In the genomic region with DNA sequence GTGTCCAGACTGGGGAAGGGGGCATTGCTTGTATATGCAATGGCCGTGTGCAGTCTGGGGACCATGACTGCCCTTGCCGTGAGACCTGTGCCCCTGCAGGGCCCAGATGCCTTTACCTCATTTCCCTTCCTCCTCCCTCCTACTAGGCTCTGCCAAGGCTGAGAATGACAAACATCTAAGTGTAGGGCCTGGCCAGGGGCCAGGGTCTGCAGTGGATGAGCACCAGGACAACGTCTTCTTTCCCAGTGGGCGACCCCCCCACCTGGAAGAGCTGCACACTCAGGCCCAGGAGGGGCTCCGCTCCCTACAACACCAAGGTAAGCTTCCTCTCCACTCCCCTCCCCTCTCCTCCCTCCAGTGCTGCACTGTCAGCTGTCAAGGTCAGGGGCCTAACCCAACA, we compare ENCODE assay signal across 14 cellular contexts. TPM values are rescaled to one million over a fixed set of nuclear protein-coding genes. Genes with fewer than 3 reads are reported as not detected.
DNase-seq lines count a peak whose midpoint lies in the region; TF ChIP-seq lines count a peak whose summit lies in the region.
"Had no signal": no experiment of that assay in that cellular context is flagged by ENCODE, and none has a peak within 500 bp of the region (broad histone marks: within the 10 kb centered on the region; RNA-seq: fewer than 3 reads in every experiment).

No MANE protein-coding gene starts in this region.

- H3K27ac ChIP-seq in H9 (ENCODE audit: insufficient read length, low read depth, low read length) (no peak overlapping the region), SK-N-SH (ENCODE audit: low read depth in 2 of 2, low read length in 1 of 2) (no peak overlapping the region; a peak in 1 of 4 replicates), mesendoderm (ENCODE audit: low read depth, low read length) (no peak overlapping the region)

- DNase-seq in H9 = no peak
- DNase-seq in SK-N-SH = no peak
- no peak for DNase-seq in glutamatergic neuron
- DNase-seq in progenitor cell of endocrine pancreas (ENCODE audit: low spot score, unreplicated experiment) = no peak
- DNase-seq in NK-92 treated with Interleukin-12 subunit alpha and Interleukin-12 subunit beta, amount 100 ng/mL, for 24 hours (lab: John Stamatoyannopoulos, UW) = no peak
- DNase-seq in OCI-M2 (lab: John Stamatoyannopoulos, UW; ENCODE audit: unreplicated experiment) = no peak
- DNase-seq in KG1 (lab: John Stamatoyannopoulos, UW) = no peak
- DNase-seq in mesendoderm = no peak
- DNase-seq: activated CD8-positive, alpha-beta T cell treated with anti-CD3 and anti-CD28 coated beads, Interleukin-2, amount 10 ng/mL, durations not matched to agents 7 days and 5 days; anterior cingulate cortex; DND-41; stimulated activated naive B cell treated with anti-CD40 and anti-IgM and Interleukin-4, amounts not matched to agents 10 μg/mL and 1 μg/mL and 100 μg/mL, for 72 hours had no signal

- H3K27ac Mint-ChIP-seq in H9 (peak overlapping the region in 2 of 3 experiments; percentile 20 to 80; a peak in 3 of 7 replicates), glutamatergic neuron (ENCODE audit: unreplicated experiment) (no peak overlapping the region), progenitor cell of endocrine pancreas (peak overlapping the region; percentile 82)
- H3K27ac Mint-ChIP-seq: activated CD8-positive, alpha-beta T cell treated with anti-CD3 and anti-CD28 coated beads, Interleukin-2, amount 10 ng/mL, durations not matched to agents 7 days and 5 days; natural killer cell treated with Interleukin-12 subunit alpha and Interleukin-12 subunit beta and Interleukin-15 and Interleukin-18, amount 100 ng/mL, for 72 hours; stimulated activated naive B cell treated with anti-CD40 and anti-IgM and Interleukin-4, amounts not matched to agents 10 μg/mL and 1 μg/mL and 100 μg/mL, for 72 hours had no signal

- H4K5ac ChIP-seq in H9 (ENCODE audit: insufficient read length, low read depth, low read length) (no peak overlapping the region), mesendoderm (ENCODE audit: low read length) (no peak overlapping the region)

- TF ChIP-seq RAD21 in SK-N-SH (IDR thresholded peaks at IDR 0.05; ENCODE audit: low read length) = no peak

- H2BK5ac ChIP-seq in H9 (ENCODE audit: insufficient read length, low read length) (no peak overlapping the region), mesendoderm (ENCODE audit: low read length) (no peak overlapping the region)

- H4K8ac ChIP-seq in H9 (replicated peaks; ENCODE audit: insufficient read length, low read depth, low read length) = no peak overlapping the region
- no peak overlapping the region for H4K8ac ChIP-seq in mesendoderm (ENCODE audit: low read depth, low read length)

- H2AFZ ChIP-seq in H9 (ENCODE audit: low read length) = no peak overlapping the region
- H2AFZ ChIP-seq in SK-N-SH (ENCODE audit: low read depth) = no peak overlapping the region

- no peak overlapping the region for H2BK120ac ChIP-seq in H9 (ENCODE audit: low read depth, low read length, poor library complexity, severe bottlenecking)
- no peak overlapping the region for H2BK120ac ChIP-seq in mesendoderm (ENCODE audit: low read depth, low read length)

- no peak overlapping the region for H3T11ph ChIP-seq in H9 (ENCODE audit: low read length)

- no peak overlapping the region for H3K9ac ChIP-seq in H9 (ENCODE audit: extremely low read depth, insufficient read length, low read length)
- H3K9ac ChIP-seq in SK-N-SH = no peak overlapping the region
- no peak overlapping the region for H3K9ac ChIP-seq in mesendoderm (ENCODE audit: low read length)
- H3K9ac ChIP-seq: BLaER1 had no signal

- CTCF ChIA-PET in SK-N-SH (lab: Yijun Ruan, JAX) = interaction anchor here (1.0 to 19.0 kb wide), 2 partner anchors 19 to 57 kb away, joined by 4 to 392 read pairs; partner anchors contain the start of gene SYNC

- H3K4me1 Mint-ChIP-seq in H9 = peaks cover 41 to 62% of the 10 kb centered on the region in 2 experiments
- peaks cover 25% of the 10 kb centered on the region for H3K4me1 Mint-ChIP-seq in glutamatergic neuron (ENCODE audit: low read depth, unreplicated experiment)
- H3K4me1 Mint-ChIP-seq in progenitor cell of endocrine pancreas (ENCODE audit: low read depth) = peaks cover 26% of the 10 kb centered on the region
- H3K4me1 Mint-ChIP-seq: stimulated activated naive B cell treated with anti-CD40 and anti-IgM and Interleukin-4, amounts not matched to agents 10 μg/mL and 1 μg/mL and 100 μg/mL, for 72 hours had no signal

- TF ChIP-seq EP300 in SK-N-SH (IDR thresholded peaks at IDR 0.05; ENCODE audit: borderline replicate concordance in 1 of 2, low read depth in 1 of 2, low read length in 1 of 2) = no peak

- H3K36me3 Mint-ChIP-seq in H9 (ENCODE audit: insufficient read depth in 1 of 3, low read depth in 3 of 3) = peaks cover 13 to 49% (median 41%) of the 10 kb centered on the region in 3 experiments
- no peaks in the 10 kb centered on the region for H3K36me3 Mint-ChIP-seq in glutamatergic neuron (ENCODE audit: unreplicated experiment)
- H3K36me3 Mint-ChIP-seq in progenitor cell of endocrine pancreas (ENCODE audit: insufficient read depth) = peaks cover 8% of the 10 kb centered on the region
- H3K36me3 Mint-ChIP-seq: natural killer cell treated with Interleukin-12 subunit alpha and Interleukin-12 subunit beta and Interleukin-15 and Interleukin-18, amount 100 ng/mL, for 72 hours had no signal

- no peak overlapping the region for H3K18ac ChIP-seq in H9 (ENCODE audit: insufficient read length, low read depth, low read length)
- H3K18ac ChIP-seq in mesendoderm (ENCODE audit: low read length) = no peak overlapping the region

- no peak for TF ChIP-seq CTCF in H9 (conservative IDR thresholded peaks at IDR 0.05)
- no peak for TF ChIP-seq CTCF in SK-N-SH (IDR thresholded peaks at IDR 0.05)
- no peak for TF ChIP-seq CTCF in glutamatergic neuron (IDR thresholded peaks at IDR 0.05; ENCODE audit: partially characterized antibody, unreplicated experiment)
- TF ChIP-seq CTCF in progenitor cell of endocrine pancreas (IDR thresholded peaks at IDR 0.05; ENCODE audit: unreplicated experiment) = no peak

- no peak overlapping the region for H4K91ac ChIP-seq in H9 (ENCODE audit: insufficient read length, low read depth, low read length)

- H3K4ac ChIP-seq in H9 (ENCODE audit: low read depth, low read length) = no peak overlapping the region
- no peak overlapping the region for H3K4ac ChIP-seq in mesendoderm (ENCODE audit: low read depth, low read length)

- no peaks in the 10 kb centered on the region for H3K9me2 ChIP-seq in SK-N-SH

- H4K20me1 ChIP-seq in H9 (ENCODE audit: control insufficient read depth, insufficient read depth, insufficient read length) = no peaks in the 10 kb centered on the region
- H4K20me1 ChIP-seq in SK-N-SH (ENCODE audit: insufficient read depth) = no peaks in the 10 kb centered on the region

- H2BK20ac ChIP-seq in H9 (ENCODE audit: low read depth, low read length, poor library complexity, severe bottlenecking) = no peak overlapping the region

- H3K79me2 ChIP-seq in H9 (ENCODE audit: insufficient read depth, low read length) = peaks cover 8% of the 10 kb centered on the region; the same call in 1 of the 2 replicates
- no peaks in the 10 kb centered on the region for H3K79me2 ChIP-seq in SK-N-SH (ENCODE audit: insufficient read depth)
- peaks cover 19% of the 10 kb centered on the region for H3K79me2 ChIP-seq in mesendoderm (ENCODE audit: control insufficient read depth, insufficient read depth, low read length)

- H3K27me3 ChIP-seq in H9 (ENCODE audit: insufficient read depth, low read length) (no peaks in the 10 kb centered on the region), SK-N-SH (ENCODE audit: insufficient read depth) (no peaks in the 10 kb centered on the region), mesendoderm (ENCODE audit: insufficient read depth, low read length, poor library complexity) (no peaks in the 10 kb centered on the region)
- H3K27me3 ChIP-seq: BLaER1 had no signal

- no peak overlapping the region for H3K4me2 ChIP-seq in H9 (ENCODE audit: insufficient read depth, insufficient read length, low read length)
- H3K4me2 ChIP-seq in SK-N-SH = peak overlapping the region; percentile 34; the same call in 1 of the 2 replicates
- no peak overlapping the region for H3K4me2 ChIP-seq in mesendoderm (ENCODE audit: low read length)

- no peak overlapping the region for H3K56ac ChIP-seq in H9 (ENCODE audit: insufficient read length, low read depth, low read length)
- H3K56ac ChIP-seq in mesendoderm (ENCODE audit: low read length) = no peak overlapping the region

- H3K23me2 ChIP-seq in H9 (ENCODE audit: insufficient read length, low read depth, low read length, poor library complexity, severe bottlenecking) = peaks cover 10% of the 10 kb centered on the region

- no peak overlapping the region for H2BK12ac ChIP-seq in H9 (ENCODE audit: insufficient read length, low read depth, low read length)

- H2AK5ac ChIP-seq in H9 (ENCODE audit: insufficient read length, low read length) = no peak overlapping the region
- H2AK5ac ChIP-seq in mesendoderm (ENCODE audit: low read length) = no peak overlapping the region

- no peak overlapping the region for H3K14ac ChIP-seq in H9 (ENCODE audit: insufficient read depth, low read length)

- POLR2A ChIA-PET in SK-N-SH (lab: Yijun Ruan, JAX) = interaction anchor here (0.6 kb wide), 1 partner anchor 55 kb away, joined by 3 read pairs; no protein-coding TSS in a partner anchor

- H3F3A ChIP-seq in SK-N-SH (replicated peaks; ENCODE audit: insufficient read depth) = peaks cover 7% of the 10 kb centered on the region

- no peaks in the 10 kb centered on the region for H3K9me3 ChIP-seq in H9 (ENCODE audit: control insufficient read depth, low read depth, low read length)
- no peaks in the 10 kb centered on the region for H3K9me3 ChIP-seq in SK-N-SH
- H3K9me3 ChIP-seq: BLaER1 had no signal

- H3K36me3 ChIP-seq in SK-N-SH (replicated peaks in 1 of 2; ENCODE audit: control insufficient read depth in 1 of 2, insufficient read depth in 2 of 2, low read length in 1 of 2) = peaks cover 0 to 3% of the 10 kb centered on the region in 2 experiments
- peaks cover 2% of the 10 kb centered on the region for H3K36me3 ChIP-seq in mesendoderm (ENCODE audit: control insufficient read depth, insufficient read depth, low read length)
- H3K36me3 ChIP-seq: BLaER1 had no signal

- H3K4me1 ChIP-seq in H9 (ENCODE audit: insufficient read depth, low read length) (no peaks in the 10 kb centered on the region; the same call in 1 of the 2 replicates), SK-N-SH (ENCODE audit: control insufficient read depth in 1 of 2, insufficient read depth in 2 of 2, low read depth in 1 of 2, low read length in 1 of 2) (peaks cover 14 to 33% of the 10 kb centered on the region in 2 experiments), mesendoderm (ENCODE audit: control insufficient read depth, low read depth, low read length) (peaks cover 18% of the 10 kb centered on the region)

- no CpG with 5 or more reads among the region's 5 CpGs for WGBS in H9 (ENCODE audit: extremely low coverage, insufficient read length, low lambda C conversion rate)
- WGBS in SK-N-SH (ENCODE audit: low lambda C conversion rate) = 36% methylated on average over 5 of the region's 5 CpGs
- WGBS in mesendoderm (ENCODE audit: extremely low coverage, insufficient coverage, low lambda C conversion rate) = no CpG with 5 or more reads among the region's 5 CpGs

- no peak overlapping the region for H3K4me3 ChIP-seq in SK-N-SH (ENCODE audit: low read depth in 2 of 2, low read length in 1 of 2)
- no peak overlapping the region for H3K4me3 ChIP-seq in mesendoderm (ENCODE audit: low read length)
- H3K4me3 ChIP-seq: BLaER1 had no signal

- H2BK15ac ChIP-seq in H9 (ENCODE audit: low read depth, low read length) (no peak overlapping the region), mesendoderm (replicated peaks; ENCODE audit: low read depth) (no peak overlapping the region)

- H3K27me3 Mint-ChIP-seq in H9 (ENCODE audit: low read depth) = no peaks in the 10 kb centered on the region
- no peaks in the 10 kb centered on the region for H3K27me3 Mint-ChIP-seq in glutamatergic neuron (ENCODE audit: unreplicated experiment)
- no peaks in the 10 kb centered on the region for H3K27me3 Mint-ChIP-seq in progenitor cell of endocrine pancreas
- H3K27me3 Mint-ChIP-seq: natural killer cell treated with Interleukin-12 subunit alpha and Interleukin-12 subunit beta and Interleukin-15 and Interleukin-18, amount 100 ng/mL, for 72 hours; stimulated activated naive B cell treated with anti-CD40 and anti-IgM and Interleukin-4, amounts not matched to agents 10 μg/mL and 1 μg/mL and 100 μg/mL, for 72 hours had no signal

- H3K79me1 ChIP-seq in H9 (ENCODE audit: insufficient read depth, low read depth, low read length, poor library complexity, severe bottlenecking) (no peaks in the 10 kb centered on the region), mesendoderm (ENCODE audit: low read length) (peaks cover 10% of the 10 kb centered on the region)

- H3K4me3 Mint-ChIP-seq in H9 = no peak overlapping the region
- H3K4me3 Mint-ChIP-seq in glutamatergic neuron (ENCODE audit: unreplicated experiment) = peak overlapping the region; percentile 85
- no peak overlapping the region for H3K4me3 Mint-ChIP-seq in progenitor cell of endocrine pancreas (ENCODE audit: low read depth)
- H3K4me3 Mint-ChIP-seq: activated CD8-positive, alpha-beta T cell treated with anti-CD3 and anti-CD28 coated beads, Interleukin-2, amount 10 ng/mL, durations not matched to agents 7 days and 5 days; natural killer cell treated with Interleukin-12 subunit alpha and Interleukin-12 subunit beta and Interleukin-15 and Interleukin-18, amount 100 ng/mL, for 72 hours; stimulated activated naive B cell treated with anti-CD40 and anti-IgM and Interleukin-4, amounts not matched to agents 10 μg/mL and 1 μg/mL and 100 μg/mL, for 72 hours had no signal

- H3K23ac ChIP-seq in H9 (ENCODE audit: insufficient read length, low read depth, low read length) (no peak overlapping the region), mesendoderm (ENCODE audit: low read length) (no peak overlapping the region)

- no peaks in the 10 kb centered on the region for H3K9me3 Mint-ChIP-seq in H9
- peaks cover 7% of the 10 kb centered on the region for H3K9me3 Mint-ChIP-seq in glutamatergic neuron (ENCODE audit: unreplicated experiment)
- no peaks in the 10 kb centered on the region for H3K9me3 Mint-ChIP-seq in progenitor cell of endocrine pancreas (ENCODE audit: low read depth)
- H3K9me3 Mint-ChIP-seq: natural killer cell treated with Interleukin-12 subunit alpha and Interleukin-12 subunit beta and Interleukin-15 and Interleukin-18, amount 100 ng/mL, for 72 hours; stimulated activated naive B cell treated with anti-CD40 and anti-IgM and Interleukin-4, amounts not matched to agents 10 μg/mL and 1 μg/mL and 100 μg/mL, for 72 hours had no signal

RNA-seq across cellular contexts. Expression of gene YARS1, which starts 49.5 kb away (rescaled TPM):
- total RNA-seq in H9 (2021) (185 and 194 TPM in 2 replicates), glutamatergic neuron (ENCODE audit: unreplicated experiment) (197 TPM), progenitor cell of endocrine pancreas (101 and 110 TPM in 2 replicates)
- 31.9 and 46.3 TPM in 2 replicates for polyA plus RNA-seq in SK-N-SH (2012; rRNA removed)
- polyA plus RNA-seq in SK-N-SH (2012; cell fraction: cytosol; rRNA removed) = 41.7 and 41.8 TPM in 2 replicates
- polyA plus RNA-seq in SK-N-SH (2012; cell fraction: nucleus; rRNA removed) = 65.5 and 101 TPM in 2 replicates
- polyA plus RNA-seq in mesendoderm (2013, experiment 1 of 2) = 217 TPM
- polyA plus RNA-seq in mesendoderm (2013, experiment 2 of 2) = 220 TPM

RNA-seq across cellular contexts. Expression of gene S100PBP, which starts 49.8 kb away (rescaled TPM):
- total RNA-seq in H9 (2021) (50.1 and 51.4 TPM in 2 replicates), glutamatergic neuron (ENCODE audit: unreplicated experiment) (40.1 TPM), progenitor cell of endocrine pancreas (62.6 and 66.1 TPM in 2 replicates)
- polyA plus RNA-seq in SK-N-SH (2012; rRNA removed) = 13.2 and 19.2 TPM in 2 replicates
- 16.3 and 16.6 TPM in 2 replicates for polyA plus RNA-seq in SK-N-SH (2012; cell fraction: cytosol; rRNA removed)
- 23.7 and 53.3 TPM in 2 replicates for polyA plus RNA-seq in SK-N-SH (2012; cell fraction: nucleus; rRNA removed)
- 15.2 TPM for polyA plus RNA-seq in mesendoderm (2013, experiment 1 of 2)
- polyA plus RNA-seq in mesendoderm (2013, experiment 2 of 2) = 15.5 TPM
